In the genomic region with DNA sequence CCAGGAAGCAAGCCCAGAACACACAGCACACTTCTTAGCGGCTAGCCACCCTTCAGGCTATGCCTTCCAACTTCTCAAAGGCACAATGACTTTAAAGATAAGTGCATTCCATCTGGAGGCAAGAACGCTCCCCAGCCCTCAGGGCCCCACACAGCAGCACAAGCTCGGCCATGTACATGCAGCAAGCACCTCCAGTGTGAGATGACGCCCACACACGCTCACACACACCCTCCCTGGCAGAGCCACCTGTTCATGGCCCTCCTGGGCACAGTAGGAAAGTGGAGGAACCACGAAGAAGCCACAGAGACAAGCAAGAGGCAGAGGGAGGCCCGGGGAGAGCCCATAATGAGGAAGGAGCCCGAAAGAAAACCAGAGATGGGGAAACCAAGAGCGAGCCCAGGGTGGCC, we compare ENCODE assay signal across 8 cellular contexts. TPM values are rescaled to one million over a fixed set of nuclear protein-coding genes. Genes with fewer than 3 reads are reported as not detected.
DNase-seq lines count a peak whose midpoint lies in the region; TF ChIP-seq lines count a peak whose summit lies in the region.

No MANE protein-coding gene starts in this region.

- peaks cover 77% of the 10 kb centered on the region for H3K4me1 ChIP-seq in left ventricle myocardium inferior
- H3K4me1 ChIP-seq in endodermal cell (ENCODE audit: control insufficient read depth, insufficient read depth, low read length) = peaks cover 21% of the 10 kb centered on the region

- peaks cover 25% of the 10 kb centered on the region for H3K4me1 Mint-ChIP-seq in endodermal cell

- H3K27me3 Mint-ChIP-seq in endodermal cell (ENCODE audit: insufficient read depth) = no peaks in the 10 kb centered on the region

- H3K27ac ChIP-seq in left ventricle myocardium inferior (replicated peaks) = peak overlapping the region; percentile 65
- peak overlapping the region; percentile 36 for H3K27ac ChIP-seq in endodermal cell (ENCODE audit: low read depth, low read length)
- peak overlapping the region in 19 of 21 experiments; percentile 24 to 93 (median 71) for H3K27ac ChIP-seq in skin epidermis

- H3K9me3 ChIP-seq in left ventricle myocardium inferior (replicated peaks) = no peaks in the 10 kb centered on the region
- H3K9me3 ChIP-seq in endodermal cell (ENCODE audit: control insufficient read depth, low read length) = no peaks in the 10 kb centered on the region

- no peaks in the 10 kb centered on the region for H3K9me3 Mint-ChIP-seq in endodermal cell

- DNase-seq in left ventricle myocardium inferior = no peak
- no peak for DNase-seq in cardiac septum (ENCODE audit: low spot score)
- peak; percentile 6 for DNase-seq in SK-MEL-5 (ENCODE audit: low read depth, low spot score)
- DNase-seq in endodermal cell = no peak
- DNase-seq in NCI-H2081 treated with DMSO at 0.1 percent for 48 hours (lab: John Stamatoyannopoulos, UW) = no peak
- no peak for DNase-seq in NCI-H187 treated with DMSO at 0.1 percent for 48 hours (lab: John Stamatoyannopoulos, UW)
- DNase-seq in D341Med (ENCODE audit: low spot score) = no peak

- in situ Hi-C loops in SK-MEL-5 (cut with HindIII; ENCODE audit: low pct_unique_long_range_greater_than_20kb, low sequenced_read_pairs) = no loop called here

- peaks cover 47% of the 10 kb centered on the region for H3K27me3 ChIP-seq in left ventricle myocardium inferior (ENCODE audit: low read depth)
- H3K27me3 ChIP-seq in endodermal cell (ENCODE audit: control insufficient read depth, insufficient read depth, low read length, poor library complexity, severe bottlenecking) = no peaks in the 10 kb centered on the region

- intact Hi-C loops in left ventricle myocardium inferior (cut with micrococcal nuclease) (no loop called here), cardiac septum (cut with DNase I) (no loop called here)

- H3K9ac ChIP-seq in endodermal cell (ENCODE audit: extremely low read depth, low read length, poor library complexity, severe bottlenecking) = peak overlapping the region; percentile 20

- H3K36me3 Mint-ChIP-seq in endodermal cell (ENCODE audit: low read depth) = no peaks in the 10 kb centered on the region

- H3K4me3 ChIP-seq in left ventricle myocardium inferior = no peak overlapping the region
- no peak overlapping the region for H3K4me3 ChIP-seq in endodermal cell (ENCODE audit: low read length)
- no peak overlapping the region for H3K4me3 ChIP-seq in skin epidermis

- whole genome bisulfite sequencing in endodermal cell (ENCODE audit: insufficient coverage in 1 of 2, insufficient read length in 1 of 2), 2 experiments = 79 to 95% methylated on average over 3 to 9 of the region's 9 CpGs

- no peak for TF ChIP-seq CTCF in left ventricle myocardium inferior (IDR thresholded peaks at IDR 0.05; ENCODE audit: borderline replicate concordance)
- no peak for TF ChIP-seq CTCF in endodermal cell (conservative IDR thresholded peaks at IDR 0.05)

- peak overlapping the region; percentile 76 for H3K27ac Mint-ChIP-seq in endodermal cell

- no peak overlapping the region for H3K4me3 Mint-ChIP-seq in endodermal cell

- no peaks in the 10 kb centered on the region for H3K36me3 ChIP-seq in left ventricle myocardium inferior
- H3K36me3 ChIP-seq in endodermal cell (ENCODE audit: control insufficient read depth, insufficient read depth, low read length) = no peaks in the 10 kb centered on the region

RNA-seq across cellular contexts. Expression of a gene that starts 21.7 kb away (rescaled TPM):
- total RNA-seq in left ventricle myocardium inferior = 15.8 TPM
- 14.0 TPM for total RNA-seq in cardiac septum
- total RNA-seq in SK-MEL-5 (2014; rRNA removed; shearing (Covaris generic)) = 1.7 and 2.2 TPM in 2 replicates
- 2.7 and 3.0 TPM in 2 replicates for polyA plus RNA-seq in SK-MEL-5 (2015; cell fraction: cytosol; rRNA removed)
- polyA plus RNA-seq in SK-MEL-5 (2015; cell fraction: nucleus; rRNA removed) = 3.0 TPM in 2 replicates
- 10 to 100 TPM; 41.7 to 45.9 TPM for total RNA-seq in endodermal cell
- polyA plus RNA-seq in endodermal cell (2013, experiment 1 of 2) = 51.8 TPM
- 45.1 TPM for polyA plus RNA-seq in endodermal cell (2013, experiment 2 of 2)
